Comparison of ENCODE assay signal across 36 cellular contexts in genomic region chr10:13858709-13859108, GRCh38.
"Had no signal": no experiment of that assay in that cellular context is flagged by ENCODE, and none has a peak within 500 bp of the region (broad histone marks: within the 10 kb centered on the region; RNA-seq: fewer than 3 reads in every experiment).

No MANE protein-coding gene starts in this region.

- H3K9me3 ChIP-seq: body of pancreas, breast epithelium, Peyer's patch, SJSA1, SK-N-SH had no signal

- H3K4me1 ChIP-seq: body of pancreas, breast epithelium, Peyer's patch, SJSA1 had no signal

- H3K9ac ChIP-seq: KMS-11, SK-N-SH had no signal

- H3K4me3 ChIP-seq: body of pancreas, breast epithelium, Peyer's patch, SJSA1 had no signal

- H3K27me3 Mint-ChIP-seq: activated naive CD4-positive, alpha-beta T cell treated with anti-CD3 and anti-CD28 coated beads, Interleukin-2, amount 50 U/mL, for 24 hours had no signal

- FAIRE-seq: astrocyte, TTC549 had no signal

- H3K36me3 ChIP-seq: breast epithelium, Peyer's patch, SJSA1 had no signal

- H3K4me1 Mint-ChIP-seq: activated CD4-positive, alpha-beta T cell treated with anti-CD3 and anti-CD28 coated beads, Interleukin-2, amount 10 ng/mL, durations not matched to agents 24 days and 14 days; activated naive CD8-positive, alpha-beta T cell treated with anti-CD3 and anti-CD28 coated beads, Interleukin-2, amount 10 ng/mL, durations not matched to agents 7 days and 5 days; activated T-helper 17 cell treated with anti-CD3 and anti-CD28 coated beads, Interleukin-2, amount 50 U/mL, for 72 hours had no signal

- H3K4me2 ChIP-seq: KMS-11, SK-N-SH had no signal

- H3K9me3 Mint-ChIP-seq: activated CD4-positive, alpha-beta T cell treated with anti-CD3 and anti-CD28 coated beads, Interleukin-2, amount 10 ng/mL, durations not matched to agents 24 days and 14 days; activated CD8-positive, alpha-beta T cell treated with anti-CD3 and anti-CD28 coated beads for 36 hours; activated naive CD4-positive, alpha-beta T cell treated with anti-CD3 and anti-CD28 coated beads, Interleukin-2, amount 50 U/mL, for 24 hours; activated naive CD8-positive, alpha-beta T cell treated with anti-CD3 and anti-CD28 coated beads, Interleukin-2, amount 10 ng/mL, durations not matched to agents 7 days and 5 days; activated T-cell treated with anti-CD3 and anti-CD28 coated beads, Interleukin-2, amount 50 U/mL, for 72 hours; activated T-helper 17 cell treated with anti-CD3 and anti-CD28 coated beads, Interleukin-2, amount 50 U/mL, for 72 hours; T-helper 1 cell treated with Interleukin-12 subunit alpha and Interleukin-12 subunit beta and Interleukin-4 antibody, amounts not matched to agents 30 μg/mL and 1 μg/mL, for 36 hours; T-helper 2 cell treated with Interferon-gamma antibody and Interleukin-4, amounts not matched to agents 5 μg/mL and 100 μg/mL, for 36 hours had no signal

- H3K36me3 Mint-ChIP-seq: activated naive CD4-positive, alpha-beta T cell treated with anti-CD3 and anti-CD28 coated beads, Interleukin-2, amount 50 U/mL, for 24 hours; activated naive CD8-positive, alpha-beta T cell treated with anti-CD3 and anti-CD28 coated beads, Interleukin-2, amount 10 ng/mL, durations not matched to agents 7 days and 5 days had no signal

- H3K27ac ChIP-seq: body of pancreas, breast epithelium, KMS-11, Peyer's patch, SJSA1 had no signal

- DNase-seq: activated CD4-positive, alpha-beta T cell treated with anti-CD3 and anti-CD28 coated beads, Interleukin-2, amount 10 ng/mL, durations not matched to agents 24 days and 14 days; activated CD4-positive, alpha-beta T cell treated with anti-CD3 and anti-CD28 coated beads, Interleukin-2, amount 50 U/mL, for 4 hours; activated CD8-positive, alpha-beta T cell treated with anti-CD3 and anti-CD28 coated beads for 36 hours; activated gamma-delta T cell; activated naive CD4-positive, alpha-beta T cell treated with Interleukin-2 at 50 U/mL for 16 hours; activated naive CD8-positive, alpha-beta T cell treated with anti-CD3 and anti-CD28 coated beads, Interleukin-2, amount 10 ng/mL, durations not matched to agents 7 days and 5 days; activated T-cell treated with anti-CD3 and anti-CD28 coated beads, Interleukin-2, amount 50 U/mL, for 1 hour; activated T-cell treated with anti-CD3 and anti-CD28 coated beads, Interleukin-2, amount 50 U/mL, for 72 hours; amygdala; body of pancreas; MM.1S; MV-4-11; NCI-H1092; NCI-H1436 treated with DMSO at 0.1 percent for 48 hours; NCI-H1694 treated with DMSO at 0.1 percent for 48 hours; NCI-H2029; NCI-H2107; NCI-H2171; NCI-H510A; NCI-H526; NCI-H748 treated with DMSO at 0.1 percent for 48 hours; NK-92 treated with Interleukin-12 subunit alpha and Interleukin-12 subunit beta, amount 100 ng/mL, for 24 hours; PC-3; Peyer's patch; RPMI8226; SHP77 treated with DMSO at 0.1 percent for 48 hours; SK-N-SH had no signal

- H3K4me3 Mint-ChIP-seq: activated CD4-positive, alpha-beta T cell treated with anti-CD3 and anti-CD28 coated beads, Interleukin-2, amount 10 ng/mL, durations not matched to agents 24 days and 14 days; activated CD8-positive, alpha-beta T cell treated with anti-CD3 and anti-CD28 coated beads for 36 hours; activated naive CD4-positive, alpha-beta T cell treated with anti-CD3 and anti-CD28 coated beads, Interleukin-2, amount 50 U/mL, for 24 hours; activated naive CD8-positive, alpha-beta T cell treated with anti-CD3 and anti-CD28 coated beads, Interleukin-2, amount 10 ng/mL, durations not matched to agents 7 days and 5 days; activated T-cell treated with anti-CD3 and anti-CD28 coated beads, Interleukin-2, amount 50 U/mL, for 72 hours; activated T-helper 17 cell treated with anti-CD3 and anti-CD28 coated beads, Interleukin-2, amount 50 U/mL, for 72 hours; T-helper 1 cell treated with Interleukin-12 subunit alpha and Interleukin-12 subunit beta and Interleukin-4 antibody, amounts not matched to agents 30 μg/mL and 1 μg/mL, for 36 hours; T-helper 2 cell treated with Interferon-gamma antibody and Interleukin-4, amounts not matched to agents 5 μg/mL and 100 μg/mL, for 36 hours had no signal

- H3K27me3 ChIP-seq: body of pancreas, breast epithelium, Peyer's patch, SJSA1 had no signal

- H3K27ac Mint-ChIP-seq: activated CD4-positive, alpha-beta T cell treated with anti-CD3 and anti-CD28 coated beads, Interleukin-2, amount 10 ng/mL, durations not matched to agents 24 days and 14 days; activated CD8-positive, alpha-beta T cell treated with anti-CD3 and anti-CD28 coated beads for 36 hours; activated naive CD4-positive, alpha-beta T cell treated with anti-CD3 and anti-CD28 coated beads, Interleukin-2, amount 50 U/mL, for 24 hours; activated naive CD8-positive, alpha-beta T cell treated with anti-CD3 and anti-CD28 coated beads, Interleukin-2, amount 10 ng/mL, durations not matched to agents 7 days and 5 days; activated T-cell treated with anti-CD3 and anti-CD28 coated beads, Interleukin-2, amount 50 U/mL, for 72 hours; activated T-helper 17 cell treated with anti-CD3 and anti-CD28 coated beads, Interleukin-2, amount 50 U/mL, for 72 hours; T-helper 1 cell treated with Interleukin-12 subunit alpha and Interleukin-12 subunit beta and Interleukin-4 antibody, amounts not matched to agents 30 μg/mL and 1 μg/mL, for 36 hours; T-helper 2 cell treated with Interferon-gamma antibody and Interleukin-4, amounts not matched to agents 5 μg/mL and 100 μg/mL, for 36 hours had no signal
